8 cellular contexts compared by ENCODE assay signal in the genomic region with DNA sequence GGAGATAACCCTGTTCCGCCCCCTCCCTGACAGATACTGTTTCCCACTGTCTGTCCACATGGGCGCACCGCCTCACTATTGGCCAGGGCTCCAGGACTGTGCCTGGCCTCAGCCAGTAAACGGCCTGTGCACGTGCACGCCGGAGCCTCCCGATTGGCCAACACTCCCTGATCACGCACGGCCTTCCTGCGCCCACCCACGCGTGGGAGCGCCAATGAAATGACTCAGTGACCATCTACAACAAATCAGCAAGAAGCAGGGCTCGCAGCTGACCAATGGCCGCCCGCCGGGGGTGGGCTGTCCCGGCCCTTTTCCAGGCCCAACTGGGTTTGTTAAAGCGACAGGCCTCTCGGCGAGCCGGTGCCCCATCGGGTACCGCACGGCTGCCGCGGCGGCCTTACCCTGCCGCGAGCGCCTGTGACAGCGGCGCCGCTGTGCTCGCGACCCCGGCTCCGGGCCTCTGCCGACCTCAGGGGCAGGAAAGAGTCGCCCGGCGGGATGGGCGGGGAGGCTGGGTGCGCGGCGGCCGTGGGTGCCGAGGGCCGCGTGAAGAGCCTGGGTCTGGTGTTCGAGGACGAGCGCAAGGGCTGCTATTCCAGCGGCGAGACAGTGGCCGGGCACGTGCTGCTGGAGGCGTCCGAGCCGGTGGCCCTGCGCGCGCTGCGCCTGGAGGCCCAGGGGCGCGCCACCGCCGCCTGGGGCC. TPM values are rescaled to one million over a fixed set of nuclear protein-coding genes. Genes with fewer than 3 reads are reported as not detected.
DNase-seq lines count a peak whose midpoint lies in the region; ATAC-seq and TF ChIP-seq lines count a peak whose summit lies in the region.

A gene with protein sequence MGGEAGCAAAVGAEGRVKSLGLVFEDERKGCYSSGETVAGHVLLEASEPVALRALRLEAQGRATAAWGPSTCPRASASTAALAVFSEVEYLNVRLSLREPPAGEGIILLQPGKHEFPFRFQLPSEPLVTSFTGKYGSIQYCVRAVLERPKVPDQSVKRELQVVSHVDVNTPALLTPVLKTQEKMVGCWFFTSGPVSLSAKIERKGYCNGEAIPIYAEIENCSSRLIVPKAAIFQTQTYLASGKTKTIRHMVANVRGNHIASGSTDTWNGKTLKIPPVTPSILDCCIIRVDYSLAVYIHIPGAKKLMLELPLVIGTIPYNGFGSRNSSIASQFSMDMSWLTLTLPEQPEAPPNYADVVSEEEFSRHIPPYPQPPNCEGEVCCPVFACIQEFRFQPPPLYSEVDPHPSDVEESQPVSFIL (plus strand): TSS at position 340 of the 703 bp plus-strand sequence. CDS start 159 bp downstream, at position 499.

- H3K36me3 Mint-ChIP-seq in osteocyte (ENCODE audit: unreplicated experiment): peaks cover 10% of the 10 kb centered on the region

- H3K9me3 ChIP-seq in adipocyte (ENCODE audit: control insufficient read depth, low read length): peaks cover 4% of the 10 kb centered on the region

- H3K27me3 ChIP-seq in adipocyte (replicated peaks; ENCODE audit: control insufficient read depth, insufficient read depth, low read length): no peaks in the 10 kb centered on the region

- H3K4me1 ChIP-seq in adipocyte (ENCODE audit: control insufficient read depth, insufficient read depth, low read length): peaks cover 26% of the 10 kb centered on the region

- peaks cover 33% of the 10 kb centered on the region for H3K4me1 Mint-ChIP-seq in osteocyte (ENCODE audit: unreplicated experiment)

- peak within 1 kb of the TSS; percentile 81 for H3K4me3 Mint-ChIP-seq in osteocyte (ENCODE audit: unreplicated experiment)

- H3K4me3 ChIP-seq in HFF-Myc (replicated peaks; ENCODE audit: low read depth, low read length) (peak within 1 kb of the TSS; percentile 83), adipocyte (ENCODE audit: low read length) (peak within 1 kb of the TSS; percentile 96)

- DNase-seq in EH (ENCODE audit: low read depth) (peak; percentile 100), HFF-Myc (ENCODE audit: extremely low read depth, low read depth) (peak; percentile 99), NCI-H1092 treated with DMSO at 0.1 percent for 48 hours (lab: John Stamatoyannopoulos, UW) (peak; percentile 96), T follicular helper cell (ENCODE audit: low read depth) (peak; percentile 94), adipocyte (ENCODE audit: low read depth) (peak; percentile 99), Right ventricle myocardium superior (peak; percentile 100), osteocyte (ENCODE audit: extremely low spot score, unreplicated experiment) (peak; percentile 100)

- peak within 1 kb of the TSS; percentile 87 for H3K9ac ChIP-seq in adipocyte (ENCODE audit: low read length)

- H3K27ac ChIP-seq in temporal lobe (ENCODE audit: low read depth, low read length): no peak within 1 kb of the TSS

- TF ChIP-seq CTCF in HFF-Myc (IDR thresholded peaks at IDR 0.05; ENCODE audit: low read depth, low read length, missing control alignments): no peak
- no peak for TF ChIP-seq CTCF in osteocyte (IDR thresholded peaks at IDR 0.05)

- intact Hi-C loops in Right ventricle myocardium superior (cut with DNase I): no loop called here

- ATAC-seq in Right ventricle myocardium superior (ENCODE audit: poor library complexity): peak; percentile 98

- peaks cover 8% of the 10 kb centered on the region for H3K27me3 Mint-ChIP-seq in osteocyte (ENCODE audit: unreplicated experiment)

- H3K36me3 ChIP-seq in adipocyte (ENCODE audit: control insufficient read depth, insufficient read depth, low read length, severe bottlenecking): peaks cover 6% of the 10 kb centered on the region

- H3K27ac Mint-ChIP-seq in osteocyte (ENCODE audit: unreplicated experiment): peak within 1 kb of the TSS; percentile 83

- H3K9me3 Mint-ChIP-seq in osteocyte (ENCODE audit: unreplicated experiment): no peaks in the 10 kb centered on the region

RNA-seq across cellular contexts. Expression of the gene that starts here (rescaled TPM):
- 15.0 TPM for total RNA-seq in Right ventricle myocardium superior
- total RNA-seq in osteocyte: 14.9 and 15.3 TPM in 2 replicates
- 39.6 TPM for total RNA-seq in temporal lobe
